In genomic region chr7:37445064-37445723, GRCh38 we compare ENCODE assay signal across 10 cellular contexts. TPM values are rescaled to one million over a fixed set of nuclear protein-coding genes. Genes with fewer than 3 reads are reported as not detected.
DNase-seq lines count a peak whose midpoint lies in the region; ATAC-seq and TF ChIP-seq lines count a peak whose summit lies in the region.
"Had no signal": no experiment of that assay in that cellular context is flagged by ENCODE, and none has a peak within 500 bp of the region (broad histone marks: within the 10 kb centered on the region; RNA-seq: fewer than 3 reads in every experiment).

No MANE protein-coding gene starts in this region.

- peak overlapping the region; percentile 97 for H3K27ac ChIP-seq in left ventricle myocardium inferior (replicated peaks)
- H3K27ac ChIP-seq in layer of hippocampus (ENCODE audit: low read depth, low read length) = peak overlapping the region; percentile 22
- peak overlapping the region; percentile 62 to 96 (median 81) for H3K27ac ChIP-seq in upper lobe of left lung
- H3K27ac ChIP-seq in uterus = no peak overlapping the region

- DNase-seq in left ventricle myocardium inferior (no peak), left cardiac atrium (no peak), T-cell (no peak), upper lobe of left lung (no peak), hippocampal formation (lab: John Stamatoyannopoulos, UW) (no peak), NCI-H446 (lab: John Stamatoyannopoulos, UW) (no peak), uterus (no peak)
- DNase-seq: activated T-cell treated with anti-CD3 and anti-CD28 coated beads, Interleukin-2, amount 50 U/mL, for 48 hours; DND-41 had no signal

- ATAC-seq in left cardiac atrium (no peak), T-cell (replicated peaks in 1 of 4) (no peak), upper lobe of left lung (ENCODE audit: low FRiP score in 2 of 2) (no peak)

- H3K9me3 ChIP-seq in left ventricle myocardium inferior (replicated peaks) = no peaks in the 10 kb centered on the region
- no peaks in the 10 kb centered on the region for H3K9me3 ChIP-seq in upper lobe of left lung
- H3K9me3 ChIP-seq in uterus = no peaks in the 10 kb centered on the region

- H3K4me3 ChIP-seq in left ventricle myocardium inferior (no peak overlapping the region), upper lobe of left lung (no peak overlapping the region), uterus (no peak overlapping the region)

- WGBS in upper lobe of left lung, 2 donors = 49 to 62% methylated on average over 4 of the region's 4 CpGs

- CTCF ChIA-PET in T-cell (lab: Charles Lee) = interaction anchor here in 1 of 2 donors (1.2 kb wide), 1 partner anchor 102 kb away, joined by 3 read pairs; no protein-coding TSS in a partner anchor

- peak overlapping the region in 1 of 3 donors; percentile 93 for H3K4me3 Mint-ChIP-seq in T-cell

- H3K27me3 Mint-ChIP-seq in T-cell = peaks cover 0 to 1% of the 10 kb centered on the region in 2 donors

- peaks cover 83 to 94% (median 86%) of the 10 kb centered on the region in 3 donors for H3K4me1 Mint-ChIP-seq in T-cell

- H3K4me1 ChIP-seq in left ventricle myocardium inferior (peaks cover 77% of the 10 kb centered on the region), upper lobe of left lung (peaks cover 31 to 55% (median 39%) of the 10 kb centered on the region in 4 donors), uterus (no peaks in the 10 kb centered on the region)

- peaks cover 33% of the 10 kb centered on the region for H3K27me3 ChIP-seq in left ventricle myocardium inferior (ENCODE audit: low read depth)
- no peaks in the 10 kb centered on the region for H3K27me3 ChIP-seq in layer of hippocampus (ENCODE audit: control insufficient read depth, insufficient read depth, low read length)
- H3K27me3 ChIP-seq in upper lobe of left lung = no peaks in the 10 kb centered on the region
- H3K27me3 ChIP-seq in uterus = no peaks in the 10 kb centered on the region

- peaks cover 10% of the 10 kb centered on the region for H3K36me3 Mint-ChIP-seq in T-cell

- no peaks in the 10 kb centered on the region for H3K9me3 Mint-ChIP-seq in T-cell

- no peak for TF ChIP-seq POLR2A in upper lobe of left lung (IDR thresholded peaks at IDR 0.05)
- no peak for TF ChIP-seq POLR2A in uterus (IDR thresholded peaks at IDR 0.05)

- TF ChIP-seq CTCF in left ventricle myocardium inferior (IDR thresholded peaks at IDR 0.05; ENCODE audit: borderline replicate concordance) (no peak), upper lobe of left lung (IDR thresholded peaks at IDR 0.05) (no peak), uterus (IDR thresholded peaks at IDR 0.05) (no peak)

- H3K27ac Mint-ChIP-seq in T-cell = peak overlapping the region; percentile 93 to 98

- peak in 1 of 4 donors; percentile 13 for TF ChIP-seq EP300 in upper lobe of left lung (IDR thresholded peaks at IDR 0.05)

- H3K36me3 ChIP-seq in left ventricle myocardium inferior = no peaks in the 10 kb centered on the region
- no peaks in the 10 kb centered on the region for H3K36me3 ChIP-seq in upper lobe of left lung
- no peaks in the 10 kb centered on the region for H3K36me3 ChIP-seq in uterus

- intact Hi-C loops in left ventricle myocardium inferior (cut with micrococcal nuclease) = loop anchor here (10.0 kb wide), 1 partner anchor 60 kb away; no protein-coding TSS in a partner anchor
- intact Hi-C loops in left cardiac atrium (cut with DNase I) = loop anchor here (5.0 to 10.0 kb wide), 2 partner anchors 90 to 158 kb away; no protein-coding TSS in a partner anchor
- intact Hi-C loops in uterus (cut with DNase I; ENCODE audit: low total_unique reads) = no loop called here

- POLR2A ChIA-PET in T-cell (lab: Charles Lee) = no interaction called here

RNA-seq across cellular contexts. Expression of gene ELMO1, which starts 3.5 kb away (rescaled TPM):
- 10.0 TPM for total RNA-seq in left ventricle myocardium inferior
- total RNA-seq in left cardiac atrium = 10 to 100 TPM; 15.6 to 24.6 TPM
- total RNA-seq in T-cell = 100 to 1,000 TPM; 101 to 149 (median 113) TPM
- 100 to 1,000 TPM in 1 of 6 donors, 10 to 100 TPM in 5; 51.4 to 204 (median 73.7) TPM for total RNA-seq in upper lobe of left lung
- 10 to 100 TPM; 37.9 to 64.7 (median 55.5) TPM for total RNA-seq in uterus

Comparison
In these comparisons a context has a peak if more than half of its experiments do, and no peak if none do; other contexts are left out.
1. H3K27ac ChIP-seq: peak in left ventricle myocardium inferior (single experiment), layer of hippocampus (single experiment) and upper lobe of left lung (4 of 4); none in uterus (0 of 2).